2 cellular contexts compared by ENCODE assay signal in the genomic region with DNA sequence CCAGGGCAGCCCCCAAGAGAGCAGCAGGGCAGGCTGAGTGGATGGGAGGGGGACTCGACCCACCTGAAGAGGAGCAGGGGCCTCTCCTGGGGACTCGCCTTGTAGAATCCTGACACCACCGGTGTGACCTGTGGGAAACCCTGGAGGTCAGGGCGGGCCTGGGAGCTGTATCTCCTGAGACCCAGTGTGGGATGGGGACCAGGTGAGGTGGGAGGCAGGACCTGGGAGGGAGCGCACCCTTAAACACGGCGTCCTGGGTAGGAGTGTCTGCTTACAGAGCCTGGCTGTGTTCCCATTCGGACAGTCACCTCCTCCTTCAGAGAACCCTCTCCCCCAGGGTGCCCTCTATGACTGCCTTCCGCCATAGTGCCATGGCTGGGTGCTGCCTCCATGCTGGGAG.
TF ChIP-seq lines count a peak whose summit lies in the region.

No MANE protein-coding gene starts in this region.

TF ChIP-seq in GM12891, 5 proteins besides CTCF, POLR2A, EP300 and RAD21:
- no peak for TF ChIP-seq POLR2AphosphoS5 (IDR thresholded peaks at IDR 0.05; ENCODE audit: low read depth, low read length)
- no peak for TF ChIP-seq POU2F2 (IDR thresholded peaks at IDR 0.05; ENCODE audit: low read depth, low read length)
- no peak for TF ChIP-seq PAX5 (IDR thresholded peaks at IDR 0.05; ENCODE audit: insufficient read depth, low read length, severe bottlenecking)
- TF ChIP-seq TAF1 (IDR thresholded peaks at IDR 0.05; ENCODE audit: low read depth, low read length) = no peak
- no peak for TF ChIP-seq SPI1 (IDR thresholded peaks at IDR 0.05; ENCODE audit: low read depth, low read length)

TF ChIP-seq in H1, 55 proteins besides CTCF, POLR2A, EP300 and RAD21:
- TF ChIP-seq, protein P1, sequence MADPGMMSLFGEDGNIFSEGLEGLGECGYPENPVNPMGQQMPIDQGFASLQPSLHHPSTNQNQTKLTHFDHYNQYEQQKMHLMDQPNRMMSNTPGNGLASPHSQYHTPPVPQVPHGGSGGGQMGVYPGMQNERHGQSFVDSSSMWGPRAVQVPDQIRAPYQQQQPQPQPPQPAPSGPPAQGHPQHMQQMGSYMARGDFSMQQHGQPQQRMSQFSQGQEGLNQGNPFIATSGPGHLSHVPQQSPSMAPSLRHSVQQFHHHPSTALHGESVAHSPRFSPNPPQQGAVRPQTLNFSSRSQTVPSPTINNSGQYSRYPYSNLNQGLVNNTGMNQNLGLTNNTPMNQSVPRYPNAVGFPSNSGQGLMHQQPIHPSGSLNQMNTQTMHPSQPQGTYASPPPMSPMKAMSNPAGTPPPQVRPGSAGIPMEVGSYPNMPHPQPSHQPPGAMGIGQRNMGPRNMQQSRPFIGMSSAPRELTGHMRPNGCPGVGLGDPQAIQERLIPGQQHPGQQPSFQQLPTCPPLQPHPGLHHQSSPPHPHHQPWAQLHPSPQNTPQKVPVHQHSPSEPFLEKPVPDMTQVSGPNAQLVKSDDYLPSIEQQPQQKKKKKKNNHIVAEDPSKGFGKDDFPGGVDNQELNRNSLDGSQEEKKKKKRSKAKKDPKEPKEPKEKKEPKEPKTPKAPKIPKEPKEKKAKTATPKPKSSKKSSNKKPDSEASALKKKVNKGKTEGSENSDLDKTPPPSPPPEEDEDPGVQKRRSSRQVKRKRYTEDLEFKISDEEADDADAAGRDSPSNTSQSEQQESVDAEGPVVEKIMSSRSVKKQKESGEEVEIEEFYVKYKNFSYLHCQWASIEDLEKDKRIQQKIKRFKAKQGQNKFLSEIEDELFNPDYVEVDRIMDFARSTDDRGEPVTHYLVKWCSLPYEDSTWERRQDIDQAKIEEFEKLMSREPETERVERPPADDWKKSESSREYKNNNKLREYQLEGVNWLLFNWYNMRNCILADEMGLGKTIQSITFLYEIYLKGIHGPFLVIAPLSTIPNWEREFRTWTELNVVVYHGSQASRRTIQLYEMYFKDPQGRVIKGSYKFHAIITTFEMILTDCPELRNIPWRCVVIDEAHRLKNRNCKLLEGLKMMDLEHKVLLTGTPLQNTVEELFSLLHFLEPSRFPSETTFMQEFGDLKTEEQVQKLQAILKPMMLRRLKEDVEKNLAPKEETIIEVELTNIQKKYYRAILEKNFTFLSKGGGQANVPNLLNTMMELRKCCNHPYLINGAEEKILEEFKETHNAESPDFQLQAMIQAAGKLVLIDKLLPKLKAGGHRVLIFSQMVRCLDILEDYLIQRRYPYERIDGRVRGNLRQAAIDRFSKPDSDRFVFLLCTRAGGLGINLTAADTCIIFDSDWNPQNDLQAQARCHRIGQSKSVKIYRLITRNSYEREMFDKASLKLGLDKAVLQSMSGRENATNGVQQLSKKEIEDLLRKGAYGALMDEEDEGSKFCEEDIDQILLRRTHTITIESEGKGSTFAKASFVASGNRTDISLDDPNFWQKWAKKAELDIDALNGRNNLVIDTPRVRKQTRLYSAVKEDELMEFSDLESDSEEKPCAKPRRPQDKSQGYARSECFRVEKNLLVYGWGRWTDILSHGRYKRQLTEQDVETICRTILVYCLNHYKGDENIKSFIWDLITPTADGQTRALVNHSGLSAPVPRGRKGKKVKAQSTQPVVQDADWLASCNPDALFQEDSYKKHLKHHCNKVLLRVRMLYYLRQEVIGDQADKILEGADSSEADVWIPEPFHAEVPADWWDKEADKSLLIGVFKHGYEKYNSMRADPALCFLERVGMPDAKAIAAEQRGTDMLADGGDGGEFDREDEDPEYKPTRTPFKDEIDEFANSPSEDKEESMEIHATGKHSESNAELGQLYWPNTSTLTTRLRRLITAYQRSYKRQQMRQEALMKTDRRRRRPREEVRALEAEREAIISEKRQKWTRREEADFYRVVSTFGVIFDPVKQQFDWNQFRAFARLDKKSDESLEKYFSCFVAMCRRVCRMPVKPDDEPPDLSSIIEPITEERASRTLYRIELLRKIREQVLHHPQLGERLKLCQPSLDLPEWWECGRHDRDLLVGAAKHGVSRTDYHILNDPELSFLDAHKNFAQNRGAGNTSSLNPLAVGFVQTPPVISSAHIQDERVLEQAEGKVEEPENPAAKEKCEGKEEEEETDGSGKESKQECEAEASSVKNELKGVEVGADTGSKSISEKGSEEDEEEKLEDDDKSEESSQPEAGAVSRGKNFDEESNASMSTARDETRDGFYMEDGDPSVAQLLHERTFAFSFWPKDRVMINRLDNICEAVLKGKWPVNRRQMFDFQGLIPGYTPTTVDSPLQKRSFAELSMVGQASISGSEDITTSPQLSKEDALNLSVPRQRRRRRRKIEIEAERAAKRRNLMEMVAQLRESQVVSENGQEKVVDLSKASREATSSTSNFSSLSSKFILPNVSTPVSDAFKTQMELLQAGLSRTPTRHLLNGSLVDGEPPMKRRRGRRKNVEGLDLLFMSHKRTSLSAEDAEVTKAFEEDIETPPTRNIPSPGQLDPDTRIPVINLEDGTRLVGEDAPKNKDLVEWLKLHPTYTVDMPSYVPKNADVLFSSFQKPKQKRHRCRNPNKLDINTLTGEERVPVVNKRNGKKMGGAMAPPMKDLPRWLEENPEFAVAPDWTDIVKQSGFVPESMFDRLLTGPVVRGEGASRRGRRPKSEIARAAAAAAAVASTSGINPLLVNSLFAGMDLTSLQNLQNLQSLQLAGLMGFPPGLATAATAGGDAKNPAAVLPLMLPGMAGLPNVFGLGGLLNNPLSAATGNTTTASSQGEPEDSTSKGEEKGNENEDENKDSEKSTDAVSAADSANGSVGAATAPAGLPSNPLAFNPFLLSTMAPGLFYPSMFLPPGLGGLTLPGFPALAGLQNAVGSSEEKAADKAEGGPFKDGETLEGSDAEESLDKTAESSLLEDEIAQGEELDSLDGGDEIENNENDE (IDR thresholded peaks at IDR 0.05; ENCODE audit: insufficient replicate concordance, low read length) = no peak
- TF ChIP-seq TCF12 (IDR thresholded peaks at IDR 0.05; ENCODE audit: low read depth, low read length) (no peak), GTF2F1 (IDR thresholded peaks at IDR 0.05; ENCODE audit: borderline replicate concordance, low read depth, low read length) (no peak), SP4 (IDR thresholded peaks at IDR 0.05; ENCODE audit: low read length) (no peak), CHD1 (IDR thresholded peaks at IDR 0.05; ENCODE audit: low read depth, low read length) (no peak), RBBP5 (IDR thresholded peaks at IDR 0.05; ENCODE audit: borderline replicate concordance, low read depth, low read length) (no peak), CBX8 (IDR thresholded peaks at IDR 0.05; ENCODE audit: borderline replicate concordance, low read depth, low read length) (no peak), SAP30 (IDR thresholded peaks at IDR 0.05; ENCODE audit: insufficient read depth, insufficient replicate concordance, low read length) (no peak), JUN (IDR thresholded peaks at IDR 0.05; ENCODE audit: low read depth, low read length) (no peak), SIRT6 (IDR thresholded peaks at IDR 0.05; ENCODE audit: low read length) (no peak), KDM5A (IDR thresholded peaks at IDR 0.05; ENCODE audit: low read length) (no peak)
